12 cellular contexts compared by ENCODE assay signal in the genomic region with DNA sequence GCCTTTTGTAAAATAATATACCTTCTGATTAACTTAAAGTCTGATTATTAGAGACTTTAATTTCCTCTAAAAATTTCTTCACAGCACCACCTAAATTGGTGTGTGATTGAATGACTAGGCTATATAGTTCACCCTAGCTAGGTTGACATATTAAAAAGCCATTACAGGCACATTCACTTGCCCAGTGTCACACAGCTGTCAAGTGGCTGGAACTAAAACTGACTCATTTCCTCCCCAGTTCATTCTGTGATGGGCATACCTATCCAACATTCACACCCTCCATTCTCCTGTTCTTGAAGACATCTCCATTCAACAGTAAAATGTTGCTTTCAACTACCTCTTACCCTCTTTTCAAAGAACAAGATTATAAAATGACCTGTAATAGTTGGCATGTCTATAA.
A peak's percentile ranks its signal among the peaks of the same experiment; 100 is the strongest.
DNase-seq lines count a peak whose midpoint lies in the region; ATAC-seq and TF ChIP-seq lines count a peak whose summit lies in the region.
"Had no signal": no experiment of that assay in that cellular context is flagged by ENCODE, and none has a peak within 500 bp of the region (broad histone marks: within the 10 kb centered on the region; RNA-seq: fewer than 3 reads in every experiment).

No MANE protein-coding gene starts in this region.

- intact Hi-C loops in psoas muscle (cut with DNase I) (no loop called here), A673 (cut with micrococcal nuclease; ENCODE audit: unreplicated experiment) (no loop called here), Right ventricle myocardium inferior (cut with DNase I) (no loop called here)

- no peak for TF ChIP-seq CTCF in coronary artery (IDR thresholded peaks at IDR 0.05)
- TF ChIP-seq CTCF in psoas muscle (IDR thresholded peaks at IDR 0.05) = no peak
- TF ChIP-seq CTCF in A673 (conservative IDR thresholded peaks at IDR 0.05; ENCODE audit: low read depth, low read length) = no peak

- H3K4me1 ChIP-seq in psoas muscle = no peaks in the 10 kb centered on the region
- H3K4me1 ChIP-seq in A673 (ENCODE audit: insufficient read depth, low read length, poor library complexity, severe bottlenecking) = peaks cover 11% of the 10 kb centered on the region

- no peaks in the 10 kb centered on the region for H3K9me3 ChIP-seq in psoas muscle
- no peaks in the 10 kb centered on the region for H3K9me3 ChIP-seq in A673 (ENCODE audit: low read depth, low read length, poor library complexity, severe bottlenecking)

- H3K27ac ChIP-seq in coronary artery (peak overlapping the region; percentile 13 to 60), psoas muscle (no peak overlapping the region), A673 (ENCODE audit: low read depth, low read length, poor library complexity, severe bottlenecking) (no peak overlapping the region)

- ATAC-seq in GM18868 (IDR thresholded peaks at IDR 0.05; ENCODE audit: unreplicated experiment) (peak; percentile 65), GM21447 (IDR thresholded peaks at IDR 0.05; ENCODE audit: unreplicated experiment) (peak; percentile 73), HG03108 (IDR thresholded peaks at IDR 0.05; ENCODE audit: unreplicated experiment) (peak; percentile 61), psoas muscle (no peak), Right ventricle myocardium inferior (no peak)

- POLR2A ChIA-PET in A673 (lab: Charles Lee; ENCODE audit: low non-redundant PET) = no interaction called here

- H3K27me3 ChIP-seq in psoas muscle (ENCODE audit: insufficient read depth in 3 of 3, low read length in 2 of 3) (no peaks in the 10 kb centered on the region), A673 (replicated peaks; ENCODE audit: insufficient read depth, low read depth, low read length, poor library complexity) (no peaks in the 10 kb centered on the region)

- CTCF ChIA-PET in A673 (lab: Charles Lee) = no interaction called here

- no peak for DNase-seq in coronary artery (ENCODE audit: low spot score)
- DNase-seq in psoas muscle = no peak
- no peak for DNase-seq in A673 (ENCODE audit: low spot score)
- no peak for DNase-seq in Right ventricle myocardium inferior (ENCODE audit: missing footprints)
- no peak for DNase-seq in NCI-H2227 (lab: John Stamatoyannopoulos, UW; ENCODE audit: unreplicated experiment)
- DNase-seq: activated effector memory CD4-positive, alpha-beta T cell treated with Interleukin-2 at 50 U/mL for 16 hours; islet precursor cell; NCI-H187 treated with DMSO at 0.1 percent for 48 hours; nephron progenitor cell had no signal

- BruUV-seq in A673 (replicated peaks; lab: Mats Ljungman, UMichigan) = no TSS peak

- no peaks in the 10 kb centered on the region for H3K36me3 ChIP-seq in psoas muscle (ENCODE audit: insufficient read depth in 1 of 2, low read depth in 1 of 2)
- no peaks in the 10 kb centered on the region for H3K36me3 ChIP-seq in A673 (ENCODE audit: insufficient read depth, low read length, poor library complexity, severe bottlenecking)

- H3K4me3 ChIP-seq in coronary artery (no peak overlapping the region), psoas muscle (no peak overlapping the region), A673 (ENCODE audit: low read depth, low read length, poor library complexity, severe bottlenecking) (no peak overlapping the region)

Comparison
In these comparisons a context has a peak if more than half of its experiments do, and no peak if none do; other contexts are left out.
1. ATAC-seq: peak in GM18868 (single experiment), GM21447 (single experiment) and HG03108 (single experiment); none in psoas muscle (0 of 4) and Right ventricle myocardium inferior (single experiment).
2. H3K27ac ChIP-seq: peak in coronary artery (2 of 2); none in psoas muscle (single experiment) and A673 (single experiment).